ENCODE assay signal across 18 cellular contexts in genomic region chr13:46101488-46102289, GRCh38. TPM values are rescaled to one million over a fixed set of nuclear protein-coding genes. Genes with fewer than 3 reads are reported as not detected.
DNase-seq lines count a peak whose midpoint lies in the region; ATAC-seq and TF ChIP-seq lines count a peak whose summit lies in the region.
"Had no signal": no experiment of that assay in that cellular context is flagged by ENCODE, and none has a peak within 500 bp of the region (broad histone marks: within the 10 kb centered on the region; RNA-seq: fewer than 3 reads in every experiment).

No MANE protein-coding gene starts in this region.

- DNase-seq in DMS153 treated with DMSO at 0.1 percent for 48 hours (lab: John Stamatoyannopoulos, UW; ENCODE audit: unreplicated experiment) (peak; percentile 71), SK-MEL-5 (ENCODE audit: low read depth, low spot score) (peak; percentile 24), lower lobe of right lung (no peak)
- DNase-seq in activated naive CD4-positive, alpha-beta T cell treated with Interleukin-2 at 50 U/mL for 16 hours: no peak
- DNase-seq: activated CD4-positive, alpha-beta memory T cell treated with anti-CD3 and anti-CD28 coated beads, Interleukin-2, amount 10 ng/mL, durations not matched to agents 7 days and 5 days; activated effector memory CD4-positive, alpha-beta T cell treated with Interleukin-2 at 50 U/mL for 16 hours; GM23248; naive thymus-derived CD8-positive, alpha-beta T cell; sigmoid colon; stimulated activated naive CD8-positive, alpha-beta T cell treated with anti-CD3 and anti-CD28 coated beads, Interleukin-15, amount 100 ng/mL, for 72 hours; T-helper 2 cell had no signal

- in situ Hi-C loops in SK-MEL-5 (cut with HindIII; ENCODE audit: low pct_unique_long_range_greater_than_20kb, low sequenced_read_pairs): no loop called here

- H3K36me3 ChIP-seq in lower lobe of right lung: no peaks in the 10 kb centered on the region
- H3K36me3 ChIP-seq: sigmoid colon had no signal

- H3K9me3 ChIP-seq in lower lobe of right lung: no peaks in the 10 kb centered on the region
- H3K9me3 ChIP-seq: sigmoid colon had no signal

- H3K27ac ChIP-seq in lower lobe of right lung: no peak overlapping the region
- H3K27ac ChIP-seq: GM23248, sigmoid colon had no signal

- no peaks in the 10 kb centered on the region for H3K27me3 ChIP-seq in lower lobe of right lung (ENCODE audit: low read depth)
- H3K27me3 ChIP-seq: sigmoid colon had no signal

- ATAC-seq in HG03175 (IDR thresholded peaks at IDR 0.05; ENCODE audit: unreplicated experiment) (peak; percentile 58), lower lobe of right lung (peak; percentile 47 to 57), HG03196 (IDR thresholded peaks at IDR 0.05; ENCODE audit: unreplicated experiment) (no peak), esophagus mucosa (no peak)
- no peak for ATAC-seq in activated CD4-positive, CD25-positive, alpha-beta regulatory T cell treated with anti-CD3 and anti-CD28 coated beads, Interleukin-2, amount 50 U/mL, for 24 hours
- ATAC-seq: naive thymus-derived CD8-positive, alpha-beta T cell; stimulated activated naive CD8-positive, alpha-beta T cell treated with anti-CD3 and anti-CD28 coated beads, Interleukin-15, amount 100 ng/mL, for 72 hours had no signal

- TF ChIP-seq CTCF in lower lobe of right lung (IDR thresholded peaks at IDR 0.05): no peak

- no peak overlapping the region for H3K4me3 ChIP-seq in lower lobe of right lung
- H3K4me3 ChIP-seq: GM23248, sigmoid colon had no signal

- H3K4me1 ChIP-seq in lower lobe of right lung: no peaks in the 10 kb centered on the region

- intact Hi-C loops in lower lobe of right lung (cut with DNase I): no loop called here

RNA-seq across cellular contexts. Expression of gene CPB2, which starts 3.1 kb away (rescaled TPM):
- 0.55 and 0.93 TPM in 2 replicates for total RNA-seq in SK-MEL-5 (2014; rRNA removed; shearing (Covaris generic))
- 0.21 and 0.41 TPM in 2 replicates for polyA plus RNA-seq in SK-MEL-5 (2015; cell fraction: cytosol; rRNA removed)
- polyA plus RNA-seq in SK-MEL-5 (2015; cell fraction: nucleus; rRNA removed): 0.41 TPM in 1 of 2 replicates, not detected in the other
- total RNA-seq in lower lobe of right lung (33.5 TPM), esophagus mucosa (not detected)
- total RNA-seq: activated CD4-positive, alpha-beta memory T cell treated with anti-CD3 and anti-CD28 coated beads, Interleukin-2, amount 10 ng/mL, durations not matched to agents 7 days and 5 days; glomerular endothelial cell; GM23248; HT-29; kidney epithelial cell; naive thymus-derived CD8-positive, alpha-beta T cell; sigmoid colon had no signal
- polyA plus RNA-seq: sigmoid colon had no signal

RNA-seq across cellular contexts. Expression of gene ZC3H13, which starts 49.1 kb away (rescaled TPM):
- total RNA-seq in SK-MEL-5 (2014; rRNA removed; shearing (Covaris generic)): 94.7 and 99.9 TPM in 2 replicates
- 52.9 and 63.9 TPM in 2 replicates for polyA plus RNA-seq in SK-MEL-5 (2015; cell fraction: cytosol; rRNA removed)
- 76.4 and 91.1 TPM in 2 replicates for polyA plus RNA-seq in SK-MEL-5 (2015; cell fraction: nucleus; rRNA removed)
- total RNA-seq in lower lobe of right lung (52.0 TPM), esophagus mucosa (22.1 TPM)

Comparison
In these comparisons a context has a peak if more than half of its experiments do, and no peak if none do; other contexts are left out.
1. DNase-seq: peak in DMS153 treated with DMSO at 0.1 percent for 48 hours (single experiment) and SK-MEL-5 (single experiment); none in lower lobe of right lung (single experiment) and activated naive CD4-positive, alpha-beta T cell treated with Interleukin-2 at 50 U/mL for 16 hours (single experiment).
2. ATAC-seq: peak in HG03175 (single experiment) and lower lobe of right lung (2 of 2); none in activated CD4-positive, CD25-positive, alpha-beta regulatory T cell treated with anti-CD3 and anti-CD28 coated beads, Interleukin-2, amount 50 U/mL, for 24 hours (0 of 2), HG03196 (single experiment) and esophagus mucosa (single experiment).
3. RNA of gene CPB2, which starts 3.1 kb away (total RNA-seq): 33.5 TPM in lower lobe of right lung (single experiment); 0.55 to 0.93 TPM in SK-MEL-5 and not detected in esophagus mucosa (single experiment); every median in the first group is over 10 times any median in the second.